ENCODE assay signal across 1 cellular context in the genomic region with DNA sequence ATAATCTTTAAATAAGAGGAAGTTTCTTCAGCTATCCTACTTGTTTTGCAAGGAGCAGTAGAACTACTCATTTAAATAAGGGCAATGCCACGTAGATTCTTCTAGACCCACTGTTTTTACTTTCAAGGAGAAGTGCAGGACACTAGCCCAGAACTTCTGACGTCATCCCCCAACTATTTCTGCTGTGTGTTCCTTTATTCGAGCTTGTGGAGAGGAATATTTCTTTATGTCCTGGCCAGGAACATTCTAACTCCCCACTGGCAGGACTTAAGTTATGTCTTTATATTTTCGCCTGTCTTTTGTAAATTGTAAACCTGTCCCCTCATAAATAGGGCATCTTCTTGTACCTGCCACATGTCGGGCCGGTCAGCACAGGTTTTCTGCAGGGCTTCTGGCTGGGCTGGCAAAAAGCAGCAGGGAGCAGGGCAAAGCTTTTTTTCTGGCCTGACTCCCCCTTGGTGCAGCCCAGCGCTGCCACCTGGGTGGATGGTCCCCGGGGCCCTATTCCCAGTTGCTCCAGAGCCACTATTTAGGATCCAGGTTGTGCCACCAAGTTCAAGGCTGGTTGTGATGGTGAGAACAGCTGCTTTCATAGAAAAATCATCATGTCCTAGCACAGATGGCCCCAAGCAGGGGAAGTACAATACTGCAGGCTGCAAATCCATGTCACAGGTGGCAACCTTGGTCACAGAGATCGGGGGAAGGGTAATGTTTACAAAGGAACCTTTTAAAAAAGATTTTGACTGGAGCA.
A peak's percentile ranks its signal among the peaks of the same experiment; 100 is the strongest.
TF ChIP-seq lines count a peak whose summit lies in the region.

No MANE protein-coding gene starts in this region.

TF ChIP-seq in HEK293, 187 proteins besides CTCF, POLR2A, EP300 and RAD21 (continued from another document):
- TF ChIP-seq, protein P1, sequence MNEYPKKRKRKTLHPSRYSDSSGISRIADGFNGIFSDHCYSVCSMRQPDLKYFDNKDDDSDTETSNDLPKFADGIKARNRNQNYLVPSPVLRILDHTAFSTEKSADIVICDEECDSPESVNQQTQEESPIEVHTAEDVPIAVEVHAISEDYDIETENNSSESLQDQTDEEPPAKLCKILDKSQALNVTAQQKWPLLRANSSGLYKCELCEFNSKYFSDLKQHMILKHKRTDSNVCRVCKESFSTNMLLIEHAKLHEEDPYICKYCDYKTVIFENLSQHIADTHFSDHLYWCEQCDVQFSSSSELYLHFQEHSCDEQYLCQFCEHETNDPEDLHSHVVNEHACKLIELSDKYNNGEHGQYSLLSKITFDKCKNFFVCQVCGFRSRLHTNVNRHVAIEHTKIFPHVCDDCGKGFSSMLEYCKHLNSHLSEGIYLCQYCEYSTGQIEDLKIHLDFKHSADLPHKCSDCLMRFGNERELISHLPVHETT (tag by site-specific recombination; IDR thresholded peaks at IDR 0.05): no peak
- TF ChIP-seq ZFP41 (tag by site-specific recombination; IDR thresholded peaks at IDR 0.05; ENCODE audit: borderline replicate concordance) (no peak), ZNF629 (tag by site-specific recombination; IDR thresholded peaks at IDR 0.05) (peak; percentile 91), ZNF664 (tag by site-specific recombination; IDR thresholded peaks at IDR 0.05) (0 out of 2 replicates have a peak, but pooled peaks have one; percentile 18), ZNF335 (tag by site-specific recombination; conservative IDR thresholded peaks at IDR 0.05) (0 out of 2 replicates have a peak, but pooled peaks have one; percentile 17), ZNF341 (tag by site-specific recombination; IDR thresholded peaks at IDR 0.05; ENCODE audit: low read depth) (no peak), ZNF423 (tag by site-specific recombination; IDR thresholded peaks at IDR 0.05) (peak; percentile 89), ZNF677 (tag by site-specific recombination; IDR thresholded peaks at IDR 0.05) (0 out of 2 replicates have a peak, but pooled peaks have one; percentile 4), ZNF623 (tag by site-specific recombination; IDR thresholded peaks at IDR 0.05) (no peak), SCRT2 (tag by site-specific recombination; IDR thresholded peaks at IDR 0.05) (0 out of 2 replicates have a peak, but pooled peaks have one; percentile 26), ZNF600 (tag by site-specific recombination; IDR thresholded peaks at IDR 0.05) (peak; percentile 90), WT1 (tag by site-specific recombination; IDR thresholded peaks at IDR 0.05) (no peak), ZNF561 (tag by site-specific recombination; IDR thresholded peaks at IDR 0.05; ENCODE audit: borderline replicate concordance) (peak; percentile 44; the same call in 1 of the 2 replicates), ZNF792 (tag by site-specific recombination; IDR thresholded peaks at IDR 0.05) (no peak), ZNF785 (tag by site-specific recombination; IDR thresholded peaks at IDR 0.05) (no peak), GLIS2 (tag by site-specific recombination; IDR thresholded peaks at IDR 0.05) (0 out of 2 replicates have a peak, but pooled peaks have one; percentile 28), ZBTB17 (tag by site-specific recombination; IDR thresholded peaks at IDR 0.05) (peak; percentile 33; the same call in 1 of the 2 replicates), ZNF626 (tag by site-specific recombination; IDR thresholded peaks at IDR 0.05) (no peak), ZNF76 (tag by site-specific recombination; IDR thresholded peaks at IDR 0.05; ENCODE audit: borderline replicate concordance, low read depth) (no peak), ZXDB (tag by site-specific recombination; IDR thresholded peaks at IDR 0.05) (0 out of 2 replicates have a peak, but pooled peaks have one; percentile 17), ZIC2 (tag by site-specific recombination; IDR thresholded peaks at IDR 0.05) (peak; percentile 77), ZNF311 (tag by site-specific recombination; IDR thresholded peaks at IDR 0.05; ENCODE audit: borderline replicate concordance) (no peak), TRIM28 (IDR thresholded peaks at IDR 0.05; ENCODE audit: borderline replicate concordance, low read length) (0 out of 2 replicates have a peak, but pooled peaks have one; percentile 16), MYNN (tag by site-specific recombination; IDR thresholded peaks at IDR 0.05; ENCODE audit: borderline replicate concordance) (no peak), ZNF473 (tag by site-specific recombination; IDR thresholded peaks at IDR 0.05) (no peak), ZNF239 (tag by site-specific recombination; IDR thresholded peaks at IDR 0.05) (no peak), ZBTB21 (tag by site-specific recombination; IDR thresholded peaks at IDR 0.05) (peak; percentile 68), ZBTB48 (tag by site-specific recombination; IDR thresholded peaks at IDR 0.05) (no peak), PRDM1 (tag by site-specific recombination; IDR thresholded peaks at IDR 0.05) (peak; percentile 47; the same call in 1 of the 2 replicates)
- TF ChIP-seq, protein P2, sequence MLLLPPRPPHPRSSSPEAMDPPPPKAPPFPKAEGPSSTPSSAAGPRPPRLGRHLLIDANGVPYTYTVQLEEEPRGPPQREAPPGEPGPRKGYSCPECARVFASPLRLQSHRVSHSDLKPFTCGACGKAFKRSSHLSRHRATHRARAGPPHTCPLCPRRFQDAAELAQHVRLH (tag by site-specific recombination; IDR thresholded peaks at IDR 0.05): no peak
- TF ChIP-seq, protein P3, sequence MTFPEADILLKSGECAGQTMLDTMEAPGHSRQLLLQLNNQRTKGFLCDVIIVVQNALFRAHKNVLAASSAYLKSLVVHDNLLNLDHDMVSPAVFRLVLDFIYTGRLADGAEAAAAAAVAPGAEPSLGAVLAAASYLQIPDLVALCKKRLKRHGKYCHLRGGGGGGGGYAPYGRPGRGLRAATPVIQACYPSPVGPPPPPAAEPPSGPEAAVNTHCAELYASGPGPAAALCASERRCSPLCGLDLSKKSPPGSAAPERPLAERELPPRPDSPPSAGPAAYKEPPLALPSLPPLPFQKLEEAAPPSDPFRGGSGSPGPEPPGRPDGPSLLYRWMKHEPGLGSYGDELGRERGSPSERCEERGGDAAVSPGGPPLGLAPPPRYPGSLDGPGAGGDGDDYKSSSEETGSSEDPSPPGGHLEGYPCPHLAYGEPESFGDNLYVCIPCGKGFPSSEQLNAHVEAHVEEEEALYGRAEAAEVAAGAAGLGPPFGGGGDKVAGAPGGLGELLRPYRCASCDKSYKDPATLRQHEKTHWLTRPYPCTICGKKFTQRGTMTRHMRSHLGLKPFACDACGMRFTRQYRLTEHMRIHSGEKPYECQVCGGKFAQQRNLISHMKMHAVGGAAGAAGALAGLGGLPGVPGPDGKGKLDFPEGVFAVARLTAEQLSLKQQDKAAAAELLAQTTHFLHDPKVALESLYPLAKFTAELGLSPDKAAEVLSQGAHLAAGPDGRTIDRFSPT (tag by site-specific recombination; IDR thresholded peaks at IDR 0.05): peak; percentile 58
- TF ChIP-seq, protein P4, sequence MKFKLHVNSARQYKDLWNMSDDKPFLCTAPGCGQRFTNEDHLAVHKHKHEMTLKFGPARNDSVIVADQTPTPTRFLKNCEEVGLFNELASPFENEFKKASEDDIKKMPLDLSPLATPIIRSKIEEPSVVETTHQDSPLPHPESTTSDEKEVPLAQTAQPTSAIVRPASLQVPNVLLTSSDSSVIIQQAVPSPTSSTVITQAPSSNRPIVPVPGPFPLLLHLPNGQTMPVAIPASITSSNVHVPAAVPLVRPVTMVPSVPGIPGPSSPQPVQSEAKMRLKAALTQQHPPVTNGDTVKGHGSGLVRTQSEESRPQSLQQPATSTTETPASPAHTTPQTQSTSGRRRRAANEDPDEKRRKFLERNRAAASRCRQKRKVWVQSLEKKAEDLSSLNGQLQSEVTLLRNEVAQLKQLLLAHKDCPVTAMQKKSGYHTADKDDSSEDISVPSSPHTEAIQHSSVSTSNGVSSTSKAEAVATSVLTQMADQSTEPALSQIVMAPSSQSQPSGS (tag by site-specific recombination; IDR thresholded peaks at IDR 0.05; ENCODE audit: low read depth): peak; percentile 98
- TF ChIP-seq, protein P5, sequence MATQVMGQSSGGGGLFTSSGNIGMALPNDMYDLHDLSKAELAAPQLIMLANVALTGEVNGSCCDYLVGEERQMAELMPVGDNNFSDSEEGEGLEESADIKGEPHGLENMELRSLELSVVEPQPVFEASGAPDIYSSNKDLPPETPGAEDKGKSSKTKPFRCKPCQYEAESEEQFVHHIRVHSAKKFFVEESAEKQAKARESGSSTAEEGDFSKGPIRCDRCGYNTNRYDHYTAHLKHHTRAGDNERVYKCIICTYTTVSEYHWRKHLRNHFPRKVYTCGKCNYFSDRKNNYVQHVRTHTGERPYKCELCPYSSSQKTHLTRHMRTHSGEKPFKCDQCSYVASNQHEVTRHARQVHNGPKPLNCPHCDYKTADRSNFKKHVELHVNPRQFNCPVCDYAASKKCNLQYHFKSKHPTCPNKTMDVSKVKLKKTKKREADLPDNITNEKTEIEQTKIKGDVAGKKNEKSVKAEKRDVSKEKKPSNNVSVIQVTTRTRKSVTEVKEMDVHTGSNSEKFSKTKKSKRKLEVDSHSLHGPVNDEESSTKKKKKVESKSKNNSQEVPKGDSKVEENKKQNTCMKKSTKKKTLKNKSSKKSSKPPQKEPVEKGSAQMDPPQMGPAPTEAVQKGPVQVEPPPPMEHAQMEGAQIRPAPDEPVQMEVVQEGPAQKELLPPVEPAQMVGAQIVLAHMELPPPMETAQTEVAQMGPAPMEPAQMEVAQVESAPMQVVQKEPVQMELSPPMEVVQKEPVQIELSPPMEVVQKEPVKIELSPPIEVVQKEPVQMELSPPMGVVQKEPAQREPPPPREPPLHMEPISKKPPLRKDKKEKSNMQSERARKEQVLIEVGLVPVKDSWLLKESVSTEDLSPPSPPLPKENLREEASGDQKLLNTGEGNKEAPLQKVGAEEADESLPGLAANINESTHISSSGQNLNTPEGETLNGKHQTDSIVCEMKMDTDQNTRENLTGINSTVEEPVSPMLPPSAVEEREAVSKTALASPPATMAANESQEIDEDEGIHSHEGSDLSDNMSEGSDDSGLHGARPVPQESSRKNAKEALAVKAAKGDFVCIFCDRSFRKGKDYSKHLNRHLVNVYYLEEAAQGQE (tag by site-specific recombination; IDR thresholded peaks at IDR 0.05): no peak
- TF ChIP-seq, protein P6, sequence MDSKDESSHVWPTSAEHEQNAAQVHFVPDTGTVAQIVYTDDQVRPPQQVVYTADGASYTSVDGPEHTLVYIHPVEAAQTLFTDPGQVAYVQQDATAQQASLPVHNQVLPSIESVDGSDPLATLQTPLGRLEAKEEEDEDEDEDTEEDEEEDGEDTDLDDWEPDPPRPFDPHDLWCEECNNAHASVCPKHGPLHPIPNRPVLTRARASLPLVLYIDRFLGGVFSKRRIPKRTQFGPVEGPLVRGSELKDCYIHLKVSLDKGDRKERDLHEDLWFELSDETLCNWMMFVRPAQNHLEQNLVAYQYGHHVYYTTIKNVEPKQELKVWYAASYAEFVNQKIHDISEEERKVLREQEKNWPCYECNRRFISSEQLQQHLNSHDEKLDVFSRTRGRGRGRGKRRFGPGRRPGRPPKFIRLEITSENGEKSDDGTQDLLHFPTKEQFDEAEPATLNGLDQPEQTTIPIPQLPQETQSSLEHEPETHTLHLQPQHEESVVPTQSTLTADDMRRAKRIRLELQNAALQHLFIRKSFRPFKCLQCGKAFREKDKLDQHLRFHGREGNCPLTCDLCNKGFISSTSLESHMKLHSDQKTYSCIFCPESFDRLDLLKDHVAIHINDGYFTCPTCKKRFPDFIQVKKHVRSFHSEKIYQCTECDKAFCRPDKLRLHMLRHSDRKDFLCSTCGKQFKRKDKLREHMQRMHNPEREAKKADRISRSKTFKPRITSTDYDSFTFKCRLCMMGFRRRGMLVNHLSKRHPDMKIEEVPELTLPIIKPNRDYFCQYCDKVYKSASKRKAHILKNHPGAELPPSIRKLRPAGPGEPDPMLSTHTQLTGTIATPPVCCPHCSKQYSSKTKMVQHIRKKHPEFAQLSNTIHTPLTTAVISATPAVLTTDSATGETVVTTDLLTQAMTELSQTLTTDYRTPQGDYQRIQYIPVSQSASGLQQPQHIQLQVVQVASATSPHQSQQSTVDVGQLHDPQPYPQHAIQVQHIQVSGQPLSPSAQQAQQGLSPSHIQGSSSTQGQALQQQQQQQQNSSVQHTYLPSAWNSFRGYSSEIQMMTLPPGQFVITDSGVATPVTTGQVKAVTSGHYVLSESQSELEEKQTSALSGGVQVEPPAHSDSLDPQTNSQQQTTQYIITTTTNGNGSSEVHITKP (tag by site-specific recombination; IDR thresholded peaks at IDR 0.05): peak; percentile 89
- TF ChIP-seq, protein P7, sequence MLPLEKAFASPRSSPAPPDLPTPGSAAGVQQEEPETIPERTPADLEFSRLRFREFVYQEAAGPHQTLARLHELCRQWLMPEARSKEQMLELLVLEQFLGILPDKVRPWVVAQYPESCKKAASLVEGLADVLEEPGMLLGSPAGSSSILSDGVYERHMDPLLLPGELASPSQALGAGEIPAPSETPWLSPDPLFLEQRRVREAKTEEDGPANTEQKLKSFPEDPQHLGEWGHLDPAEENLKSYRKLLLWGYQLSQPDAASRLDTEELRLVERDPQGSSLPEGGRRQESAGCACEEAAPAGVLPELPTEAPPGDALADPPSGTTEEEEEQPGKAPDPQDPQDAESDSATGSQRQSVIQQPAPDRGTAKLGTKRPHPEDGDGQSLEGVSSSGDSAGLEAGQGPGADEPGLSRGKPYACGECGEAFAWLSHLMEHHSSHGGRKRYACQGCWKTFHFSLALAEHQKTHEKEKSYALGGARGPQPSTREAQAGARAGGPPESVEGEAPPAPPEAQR (tag by site-specific recombination; IDR thresholded peaks at IDR 0.05): no peak
